ENCODE assay signal across 21 cellular contexts in genomic region chr10:100327701-100328009, GRCh38. TPM values are rescaled to one million over a fixed set of nuclear protein-coding genes. Genes with fewer than 3 reads are reported as not detected.
"Had no signal": no experiment of that assay in that cellular context is flagged by ENCODE, and none has a peak within 500 bp of the region (broad histone marks: within the 10 kb centered on the region; RNA-seq: fewer than 3 reads in every experiment).

No MANE protein-coding gene starts in this region.

- H3K36me3 ChIP-seq: breast epithelium, suprapubic skin, transverse colon, uterus had no signal

- H3K27ac Mint-ChIP-seq: activated naive CD4-positive, alpha-beta T cell treated with anti-CD3 and anti-CD28 coated beads, Interleukin-2, amount 50 U/mL, for 24 hours; nephron had no signal

- H3K9me3 ChIP-seq: breast epithelium, suprapubic skin, transverse colon, uterus had no signal

- DNase-seq: activated T-cell treated with anti-CD3 and anti-CD28 coated beads, Interleukin-2, amount 50 U/mL, for 24 hours; foreskin keratinocyte; left cardiac atrium; mesendoderm; stimulated activated CD4-positive, alpha-beta T cell treated with anti-CD3 and anti-CD28 coated beads, Interleukin-2, amount 100 ng/mL, for 48 hours; uterus had no signal

- H3K9me3 Mint-ChIP-seq: activated naive CD4-positive, alpha-beta T cell treated with anti-CD3 and anti-CD28 coated beads, Interleukin-2, amount 50 U/mL, for 24 hours; activated T-cell treated with anti-CD3 and anti-CD28 coated beads, Interleukin-2, amount 50 U/mL, for 24 hours; nephron; stimulated activated naive CD8-positive, alpha-beta T cell treated with anti-CD3 and anti-CD28 coated beads, Interleukin-15, amount 100 ng/mL, for 72 hours; T-cell had no signal

- H3K4me3 Mint-ChIP-seq: activated CD8-positive, alpha-beta T cell treated with anti-CD3 and anti-CD28 coated beads, Interleukin-2, amount 10 ng/mL, durations not matched to agents 7 days and 5 days; activated naive CD4-positive, alpha-beta T cell treated with anti-CD3 and anti-CD28 coated beads, Interleukin-2, amount 50 U/mL, for 24 hours; activated T-cell treated with anti-CD3 and anti-CD28 coated beads, Interleukin-2, amount 50 U/mL, for 24 hours; nephron; T-cell had no signal

- H3K36me3 Mint-ChIP-seq: activated naive CD4-positive, alpha-beta T cell treated with anti-CD3 and anti-CD28 coated beads, Interleukin-2, amount 50 U/mL, for 24 hours; T-cell had no signal

- H3K27ac ChIP-seq: breast epithelium, foreskin keratinocyte, suprapubic skin, transverse colon, uterus had no signal

- H3K4me1 Mint-ChIP-seq: nephron had no signal

- FAIRE-seq: astrocyte, islet of Langerhans had no signal

- ATAC-seq: foreskin keratinocyte had no signal

- H3K27me3 ChIP-seq: uterus had no signal

- H3K4me3 ChIP-seq: breast epithelium, suprapubic skin, transverse colon, uterus had no signal

- H3K4me1 ChIP-seq: breast epithelium, foreskin keratinocyte, uterus had no signal

RNA-seq across cellular contexts. Expression of gene PKD2L1, which starts 2.4 kb away (rescaled TPM):
- total RNA-seq: astrocyte, dermis microvascular lymphatic vessel endothelial cell, epithelial cell of proximal tubule, fibroblast of lung, foreskin keratinocyte, lower leg skin, posterior vena cava, suprapubic skin, T-cell, uterus had no signal
- polyA plus RNA-seq: fibroblast of lung, foreskin keratinocyte had no signal
